Comparison of ENCODE assay signal across 1 cellular context in genomic region chr9:38008168-38009034, GRCh38.
TF ChIP-seq lines count a peak whose summit lies in the region.

No MANE protein-coding gene starts in this region.

TF ChIP-seq in HepG2, 621 proteins besides CTCF, POLR2A, EP300 and RAD21 (continued from another document and continues in another):
- TF ChIP-seq PAXIP1 (CRISPR knock-in tag; conservative IDR thresholded peaks at IDR 0.05) (peak; percentile 88), ZNF256 (CRISPR knock-in tag; conservative IDR thresholded peaks at IDR 0.05) (no peak), ZNF883 (CRISPR knock-in tag; IDR thresholded peaks at IDR 0.05; ENCODE audit: not compliant biosample characterization) (no peak), ZNF260 (CRISPR knock-in tag; IDR thresholded peaks at IDR 0.05; ENCODE audit: borderline replicate concordance, low read depth) (no peak), MAF1 (CRISPR knock-in tag; IDR thresholded peaks at IDR 0.05; ENCODE audit: borderline replicate concordance) (no peak), NFRKB (IDR thresholded peaks at IDR 0.05) (no peak), RNF2 (conservative IDR thresholded peaks at IDR 0.05; ENCODE audit: low read depth) (no peak), BORCS8-MEF2B (CRISPR knock-in tag; IDR thresholded peaks at IDR 0.05) (no peak), KDM3A (CRISPR knock-in tag; IDR thresholded peaks at IDR 0.05; ENCODE audit: low read depth) (0 out of 2 replicates have a peak, but pooled peaks have one; percentile 19), ZNF589 (CRISPR knock-in tag; conservative IDR thresholded peaks at IDR 0.05) (no peak), JDP2 (CRISPR knock-in tag; IDR thresholded peaks at IDR 0.05; ENCODE audit: borderline replicate concordance) (no peak), MAZ (IDR thresholded peaks at IDR 0.05; ENCODE audit: borderline replicate concordance, low read depth, low read length) (no peak), MAZ (CRISPR knock-in tag; IDR thresholded peaks at IDR 0.05; ENCODE audit: low read depth) (no peak), MTA3 (CRISPR knock-in tag; IDR thresholded peaks at IDR 0.05) (no peak), NR0B2 (CRISPR knock-in tag; IDR thresholded peaks at IDR 0.05) (no peak), CEBPZ (IDR thresholded peaks at IDR 0.05; ENCODE audit: low read length) (no peak), ZIK1 (CRISPR knock-in tag; IDR thresholded peaks at IDR 0.05; ENCODE audit: borderline replicate concordance, low read depth) (no peak), ZNF891 (CRISPR knock-in tag; IDR thresholded peaks at IDR 0.05) (peak; percentile 83; the same call in 1 of the 2 replicates), ZNF446 (CRISPR knock-in tag; IDR thresholded peaks at IDR 0.05) (no peak), PHF20 (CRISPR knock-in tag; IDR thresholded peaks at IDR 0.05) (peak; percentile 35; the same call in 1 of the 2 replicates), NFE2 (CRISPR knock-in tag; IDR thresholded peaks at IDR 0.05) (no peak), ZNF816 (CRISPR knock-in tag; IDR thresholded peaks at IDR 0.05; ENCODE audit: borderline replicate concordance) (no peak), ATF5 (CRISPR knock-in tag; IDR thresholded peaks at IDR 0.05; ENCODE audit: low read depth) (no peak), ZMAT3 (CRISPR knock-in tag; conservative IDR thresholded peaks at IDR 0.05) (no peak), ZNF350 (CRISPR knock-in tag; IDR thresholded peaks at IDR 0.05; ENCODE audit: borderline replicate concordance, low read depth) (peak; percentile 79), ZNF30 (CRISPR knock-in tag; IDR thresholded peaks at IDR 0.05) (no peak), ZNF615 (CRISPR knock-in tag; IDR thresholded peaks at IDR 0.05; ENCODE audit: borderline replicate concordance) (0 out of 2 replicates have a peak, but pooled peaks have one; percentile 43), ATF1 (CRISPR knock-in tag; IDR thresholded peaks at IDR 0.05) (no peak), ZNF782 (CRISPR knock-in tag; IDR thresholded peaks at IDR 0.05; ENCODE audit: borderline replicate concordance) (no peak), DR1 (CRISPR knock-in tag; IDR thresholded peaks at IDR 0.05) (no peak), ELF1 (CRISPR knock-in tag; IDR thresholded peaks at IDR 0.05) (no peak), ZNF713 (CRISPR knock-in tag; IDR thresholded peaks at IDR 0.05) (peak; percentile 51; the same call in 1 of the 2 replicates), TOPORS (CRISPR knock-in tag; IDR thresholded peaks at IDR 0.05) (no peak), ZBTB38 (CRISPR knock-in tag; IDR thresholded peaks at IDR 0.05) (peak; percentile 63; the same call in 1 of the 2 replicates), KLF9 (CRISPR knock-in tag; IDR thresholded peaks at IDR 0.05; ENCODE audit: low read depth) (no peak), AGO2 (optimal IDR thresholded peaks at IDR 0.05; ENCODE audit: low read depth, low read length) (no peak), ZNF207 (IDR thresholded peaks at IDR 0.05; ENCODE audit: borderline replicate concordance) (no peak), ZNF784 (CRISPR knock-in tag; IDR thresholded peaks at IDR 0.05; ENCODE audit: borderline replicate concordance) (peak; percentile 53; the same call in 1 of the 2 replicates), ELF3 (CRISPR knock-in tag; IDR thresholded peaks at IDR 0.05) (peak; percentile 80), RBFOX2 (IDR thresholded peaks at IDR 0.05; ENCODE audit: low read depth, low read length) (no peak), SPEN (CRISPR knock-in tag; IDR thresholded peaks at IDR 0.05; ENCODE audit: low read depth) (peak; percentile 77; the same call in 1 of the 2 replicates), ZNF558 (CRISPR knock-in tag; IDR thresholded peaks at IDR 0.05; ENCODE audit: borderline replicate concordance) (no peak), REL (CRISPR knock-in tag; conservative IDR thresholded peaks at IDR 0.05) (no peak), ZNF552 (CRISPR knock-in tag; IDR thresholded peaks at IDR 0.05; ENCODE audit: borderline replicate concordance) (no peak), GZF1 (CRISPR knock-in tag; IDR thresholded peaks at IDR 0.05) (no peak)
- TF ChIP-seq, protein P1, sequence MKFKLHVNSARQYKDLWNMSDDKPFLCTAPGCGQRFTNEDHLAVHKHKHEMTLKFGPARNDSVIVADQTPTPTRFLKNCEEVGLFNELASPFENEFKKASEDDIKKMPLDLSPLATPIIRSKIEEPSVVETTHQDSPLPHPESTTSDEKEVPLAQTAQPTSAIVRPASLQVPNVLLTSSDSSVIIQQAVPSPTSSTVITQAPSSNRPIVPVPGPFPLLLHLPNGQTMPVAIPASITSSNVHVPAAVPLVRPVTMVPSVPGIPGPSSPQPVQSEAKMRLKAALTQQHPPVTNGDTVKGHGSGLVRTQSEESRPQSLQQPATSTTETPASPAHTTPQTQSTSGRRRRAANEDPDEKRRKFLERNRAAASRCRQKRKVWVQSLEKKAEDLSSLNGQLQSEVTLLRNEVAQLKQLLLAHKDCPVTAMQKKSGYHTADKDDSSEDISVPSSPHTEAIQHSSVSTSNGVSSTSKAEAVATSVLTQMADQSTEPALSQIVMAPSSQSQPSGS (CRISPR knock-in tag; IDR thresholded peaks at IDR 0.05): peak; percentile 30; the same call in 1 of the 2 replicates
- TF ChIP-seq, protein P2, sequence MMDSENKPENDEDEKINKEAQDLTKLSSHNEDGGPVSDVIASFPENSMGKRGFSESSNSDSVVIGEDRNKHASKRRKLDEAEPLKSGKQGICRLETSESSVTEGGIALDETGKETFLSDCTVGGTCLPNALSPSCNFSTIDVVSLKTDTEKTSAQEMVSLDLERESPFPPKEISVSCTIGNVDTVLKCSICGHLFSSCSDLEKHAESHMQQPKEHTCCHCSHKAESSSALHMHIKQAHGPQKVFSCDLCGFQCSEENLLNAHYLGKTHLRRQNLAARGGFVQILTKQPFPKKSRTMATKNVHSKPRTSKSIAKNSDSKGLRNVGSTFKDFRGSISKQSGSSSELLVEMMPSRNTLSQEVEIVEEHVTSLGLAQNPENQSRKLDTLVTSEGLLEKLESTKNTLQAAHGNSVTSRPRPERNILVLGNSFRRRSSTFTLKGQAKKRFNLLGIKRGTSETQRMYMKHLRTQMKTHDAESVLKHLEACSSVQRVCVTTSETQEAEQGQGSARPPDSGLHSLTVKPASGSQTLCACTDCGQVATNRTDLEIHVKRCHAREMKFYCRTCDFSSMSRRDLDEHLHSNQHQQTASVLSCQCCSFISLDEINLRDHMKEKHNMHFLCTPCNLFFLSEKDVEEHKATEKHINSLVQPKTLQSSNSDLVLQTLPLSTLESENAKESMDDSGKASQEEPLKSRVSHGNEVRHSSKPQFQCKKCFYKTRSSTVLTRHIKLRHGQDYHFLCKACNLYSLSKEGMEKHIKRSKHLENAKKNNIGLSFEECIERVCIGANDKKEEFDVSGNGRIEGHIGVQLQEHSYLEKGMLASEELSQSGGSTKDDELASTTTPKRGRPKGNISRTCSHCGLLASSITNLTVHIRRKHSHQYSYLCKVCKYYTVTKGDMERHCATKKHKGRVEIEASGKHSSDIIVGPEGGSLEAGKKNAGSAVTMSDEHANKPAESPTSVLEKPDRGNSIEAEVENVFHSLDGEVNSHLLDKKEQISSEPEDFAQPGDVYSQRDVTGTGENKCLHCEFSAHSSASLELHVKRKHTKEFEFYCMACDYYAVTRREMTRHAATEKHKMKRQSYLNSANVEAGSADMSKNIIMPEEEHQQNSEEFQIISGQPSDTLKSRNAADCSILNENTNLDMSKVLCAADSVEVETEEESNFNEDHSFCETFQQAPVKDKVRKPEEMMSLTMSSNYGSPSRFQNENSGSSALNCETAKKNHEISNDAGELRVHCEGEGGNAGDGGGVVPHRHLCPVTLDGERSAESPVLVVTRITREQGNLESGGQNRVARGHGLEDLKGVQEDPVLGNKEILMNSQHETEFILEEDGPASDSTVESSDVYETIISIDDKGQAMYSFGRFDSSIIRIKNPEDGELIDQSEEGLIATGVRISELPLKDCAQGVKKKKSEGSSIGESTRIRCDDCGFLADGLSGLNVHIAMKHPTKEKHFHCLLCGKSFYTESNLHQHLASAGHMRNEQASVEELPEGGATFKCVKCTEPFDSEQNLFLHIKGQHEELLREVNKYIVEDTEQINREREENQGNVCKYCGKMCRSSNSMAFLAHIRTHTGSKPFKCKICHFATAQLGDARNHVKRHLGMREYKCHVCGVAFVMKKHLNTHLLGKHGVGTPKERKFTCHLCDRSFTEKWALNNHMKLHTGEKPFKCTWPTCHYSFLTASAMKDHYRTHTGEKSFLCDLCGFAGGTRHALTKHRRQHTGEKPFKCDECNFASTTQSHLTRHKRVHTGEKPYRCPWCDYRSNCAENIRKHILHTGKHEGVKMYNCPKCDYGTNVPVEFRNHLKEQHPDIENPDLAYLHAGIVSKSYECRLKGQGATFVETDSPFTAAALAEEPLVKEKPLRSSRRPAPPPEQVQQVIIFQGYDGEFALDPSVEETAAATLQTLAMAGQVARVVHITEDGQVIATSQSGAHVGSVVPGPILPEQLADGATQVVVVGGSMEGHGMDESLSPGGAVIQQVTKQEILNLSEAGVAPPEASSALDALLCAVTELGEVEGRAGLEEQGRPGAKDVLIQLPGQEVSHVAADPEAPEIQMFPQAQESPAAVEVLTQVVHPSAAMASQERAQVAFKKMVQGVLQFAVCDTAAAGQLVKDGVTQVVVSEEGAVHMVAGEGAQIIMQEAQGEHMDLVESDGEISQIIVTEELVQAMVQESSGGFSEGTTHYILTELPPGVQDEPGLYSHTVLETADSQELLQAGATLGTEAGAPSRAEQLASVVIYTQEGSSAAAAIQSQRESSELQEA (CRISPR knock-in tag; IDR thresholded peaks at IDR 0.05; ENCODE audit: not compliant biosample characterization): no peak
- TF ChIP-seq, protein P3, sequence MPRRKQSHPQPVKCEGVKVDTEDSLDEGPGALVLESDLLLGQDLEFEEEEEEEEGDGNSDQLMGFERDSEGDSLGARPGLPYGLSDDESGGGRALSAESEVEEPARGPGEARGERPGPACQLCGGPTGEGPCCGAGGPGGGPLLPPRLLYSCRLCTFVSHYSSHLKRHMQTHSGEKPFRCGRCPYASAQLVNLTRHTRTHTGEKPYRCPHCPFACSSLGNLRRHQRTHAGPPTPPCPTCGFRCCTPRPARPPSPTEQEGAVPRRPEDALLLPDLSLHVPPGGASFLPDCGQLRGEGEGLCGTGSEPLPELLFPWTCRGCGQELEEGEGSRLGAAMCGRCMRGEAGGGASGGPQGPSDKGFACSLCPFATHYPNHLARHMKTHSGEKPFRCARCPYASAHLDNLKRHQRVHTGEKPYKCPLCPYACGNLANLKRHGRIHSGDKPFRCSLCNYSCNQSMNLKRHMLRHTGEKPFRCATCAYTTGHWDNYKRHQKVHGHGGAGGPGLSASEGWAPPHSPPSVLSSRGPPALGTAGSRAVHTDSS (CRISPR knock-in tag; conservative IDR thresholded peaks at IDR 0.05): no peak
